In the genomic region with DNA sequence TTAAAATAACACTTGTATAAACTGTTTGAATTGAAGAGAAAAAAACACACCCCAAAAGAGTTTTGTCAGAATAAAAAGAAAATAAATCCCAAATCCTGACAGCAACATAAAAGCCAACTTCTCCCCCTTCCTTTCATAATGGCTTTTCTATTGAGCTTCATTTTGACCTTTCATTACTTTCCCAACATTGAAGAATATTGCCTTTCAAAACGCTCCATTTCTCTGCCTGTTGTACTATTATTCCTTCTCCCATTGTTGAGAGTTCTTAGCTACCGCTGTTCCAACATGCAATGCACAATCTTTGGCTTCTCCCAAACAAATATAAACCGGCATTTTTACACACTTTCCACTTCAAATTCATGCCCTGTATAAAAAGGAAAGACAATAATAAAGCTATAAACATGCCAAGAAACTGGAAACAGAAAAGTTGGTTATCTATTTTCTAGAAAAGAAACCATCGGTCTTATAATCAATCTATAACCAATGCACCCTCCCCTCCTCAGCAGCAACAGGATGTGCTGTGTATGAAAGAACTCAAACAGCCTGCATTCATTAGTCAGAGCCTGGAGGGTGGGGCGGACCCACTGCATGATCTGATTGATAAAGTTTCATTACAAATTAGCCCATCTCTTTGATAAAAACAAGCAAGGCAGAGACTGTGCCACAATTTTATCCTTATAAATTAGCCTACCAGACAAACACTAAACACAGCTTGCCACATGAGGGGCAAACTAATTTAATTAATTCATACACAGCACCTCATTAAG, we compare ENCODE assay signal across 18 cellular contexts.
DNase-seq lines count a peak whose midpoint lies in the region; ATAC-seq and TF ChIP-seq lines count a peak whose summit lies in the region.
"Had no signal": no experiment of that assay in that cellular context is flagged by ENCODE, and none has a peak within 500 bp of the region (broad histone marks: within the 10 kb centered on the region; RNA-seq: fewer than 3 reads in every experiment).

No MANE protein-coding gene starts in this region.

- intact Hi-C loops in right cardiac atrium (cut with DNase I) = no loop called here
- intact Hi-C loops in Right ventricle myocardium inferior (cut with DNase I) = no loop called here
- intact Hi-C loops in CD8-positive, alpha-beta T cell (cut with DNase I, micrococcal nuclease) = no loop called here
- intact Hi-C loops in natural killer cell (cut with micrococcal nuclease) = no loop called here

- H3K27ac Mint-ChIP-seq in chondrocyte (ENCODE audit: unreplicated experiment) (peak overlapping the region; percentile 84), nephron progenitor cell (peak overlapping the region; percentile 5), natural killer cell (no peak overlapping the region)
- H3K27ac Mint-ChIP-seq in CD8-positive, alpha-beta T cell = no peak overlapping the region
- H3K27ac Mint-ChIP-seq: activated CD8-positive, alpha-beta T cell treated with anti-CD3 and anti-CD28 coated beads for 36 hours; activated T-helper 2 cell treated with anti-CD3 and anti-CD28 coated beads, Interferon-gamma antibody, Interleukin-2, Interleukin-4, amounts not matched to agents 10 μg/mL and 5 μg/mL and 100 μg/mL, durations not matched to agents 14 hours and 24 hours and 36 hours; naive thymus-derived CD4-positive, alpha-beta T cell; stimulated activated effector memory CD8-positive, alpha-beta T cell treated with anti-CD3 and anti-CD28 coated beads, Interleukin-12 subunit alpha, Interleukin-12 subunit beta, amount 100 ng/mL, for 72 hours had no signal

- no peaks in the 10 kb centered on the region for H3K27me3 ChIP-seq in right cardiac atrium (ENCODE audit: control insufficient read depth, insufficient read depth)
- H3K27me3 ChIP-seq in CD8-positive, alpha-beta T cell (ENCODE audit: insufficient read depth, low read length) = no peaks in the 10 kb centered on the region
- H3K27me3 ChIP-seq: ascending aorta had no signal

- ATAC-seq in right cardiac atrium (no peak), Right ventricle myocardium inferior (no peak), GM18502 (IDR thresholded peaks at IDR 0.05; ENCODE audit: poor library complexity, unreplicated experiment) (no peak), natural killer cell (no peak)
- ATAC-seq in CD8-positive, alpha-beta T cell = no peak
- ATAC-seq: A549; activated CD8-positive, alpha-beta T cell treated with anti-CD3 and anti-CD28 coated beads for 36 hours; naive thymus-derived CD4-positive, alpha-beta T cell; stimulated activated effector memory CD8-positive, alpha-beta T cell treated with anti-CD3 and anti-CD28 coated beads, Interleukin-12 subunit alpha, Interleukin-12 subunit beta, amount 100 ng/mL, for 72 hours had no signal

- no peaks in the 10 kb centered on the region for H3K9me3 ChIP-seq in right cardiac atrium (ENCODE audit: control insufficient read depth, low read length)
- no peaks in the 10 kb centered on the region for H3K9me3 ChIP-seq in CD8-positive, alpha-beta T cell (ENCODE audit: low read length)
- H3K9me3 ChIP-seq: A549, ascending aorta had no signal

- no peak overlapping the region for H3K4me3 ChIP-seq in right cardiac atrium (ENCODE audit: low read length)
- H3K4me3 ChIP-seq in CD8-positive, alpha-beta T cell (ENCODE audit: low read depth, low read length) = no peak overlapping the region
- H3K4me3 ChIP-seq: A549, ascending aorta had no signal

- H3K36me3 Mint-ChIP-seq in chondrocyte (ENCODE audit: low read depth) = no peaks in the 10 kb centered on the region
- no peaks in the 10 kb centered on the region for H3K36me3 Mint-ChIP-seq in nephron progenitor cell (ENCODE audit: low read depth)
- H3K36me3 Mint-ChIP-seq in CD8-positive, alpha-beta T cell = no peaks in the 10 kb centered on the region
- no peaks in the 10 kb centered on the region for H3K36me3 Mint-ChIP-seq in natural killer cell
- H3K36me3 Mint-ChIP-seq: naive thymus-derived CD4-positive, alpha-beta T cell; stimulated activated effector memory CD8-positive, alpha-beta T cell treated with anti-CD3 and anti-CD28 coated beads, Interleukin-12 subunit alpha, Interleukin-12 subunit beta, amount 100 ng/mL, for 72 hours had no signal

- H3K9me3 Mint-ChIP-seq in chondrocyte (ENCODE audit: low read depth) = peaks cover 6% of the 10 kb centered on the region
- H3K9me3 Mint-ChIP-seq in nephron progenitor cell = no peaks in the 10 kb centered on the region
- H3K9me3 Mint-ChIP-seq in CD8-positive, alpha-beta T cell = peaks cover 6% of the 10 kb centered on the region
- H3K9me3 Mint-ChIP-seq in natural killer cell = peaks cover 2 to 7% of the 10 kb centered on the region in 2 donors
- H3K9me3 Mint-ChIP-seq: activated T-helper 2 cell treated with anti-CD3 and anti-CD28 coated beads, Interferon-gamma antibody, Interleukin-2, Interleukin-4, amounts not matched to agents 10 μg/mL and 5 μg/mL and 100 μg/mL, durations not matched to agents 14 hours and 24 hours and 36 hours; stimulated activated effector memory CD8-positive, alpha-beta T cell treated with anti-CD3 and anti-CD28 coated beads, Interleukin-12 subunit alpha, Interleukin-12 subunit beta, amount 100 ng/mL, for 72 hours had no signal

- TF ChIP-seq CTCF in chondrocyte (IDR thresholded peaks at IDR 0.05) (no peak), nephron progenitor cell (IDR thresholded peaks at IDR 0.05) (no peak), natural killer cell (IDR thresholded peaks at IDR 0.05) (no peak)
- no peak for TF ChIP-seq CTCF in CD8-positive, alpha-beta T cell (IDR thresholded peaks at IDR 0.05)

- H3K4me3 Mint-ChIP-seq in chondrocyte (ENCODE audit: unreplicated experiment) (peak overlapping the region; percentile 10), nephron progenitor cell (no peak overlapping the region), natural killer cell (no peak overlapping the region)
- no peak overlapping the region for H3K4me3 Mint-ChIP-seq in CD8-positive, alpha-beta T cell
- H3K4me3 Mint-ChIP-seq: activated CD8-positive, alpha-beta T cell treated with anti-CD3 and anti-CD28 coated beads for 36 hours; naive thymus-derived CD4-positive, alpha-beta T cell; stimulated activated effector memory CD8-positive, alpha-beta T cell treated with anti-CD3 and anti-CD28 coated beads, Interleukin-12 subunit alpha, Interleukin-12 subunit beta, amount 100 ng/mL, for 72 hours had no signal

- POLR2A ChIA-PET in CD8-positive, alpha-beta T cell (lab: Charles Lee) = no interaction called here

- peaks cover 50% of the 10 kb centered on the region for H3K4me1 Mint-ChIP-seq in chondrocyte (ENCODE audit: low read depth)
- H3K4me1 Mint-ChIP-seq in nephron progenitor cell = peaks cover 12% of the 10 kb centered on the region
- no peaks in the 10 kb centered on the region for H3K4me1 Mint-ChIP-seq in CD8-positive, alpha-beta T cell (ENCODE audit: low read depth)
- no peaks in the 10 kb centered on the region for H3K4me1 Mint-ChIP-seq in natural killer cell
- H3K4me1 Mint-ChIP-seq: naive thymus-derived CD4-positive, alpha-beta T cell; stimulated activated effector memory CD8-positive, alpha-beta T cell treated with anti-CD3 and anti-CD28 coated beads, Interleukin-12 subunit alpha, Interleukin-12 subunit beta, amount 100 ng/mL, for 72 hours had no signal

- DNase-seq in right cardiac atrium (peak in 1 of 3 donors; percentile 62), Right ventricle myocardium inferior (ENCODE audit: missing footprints) (no peak), chondrocyte (ENCODE audit: low spot score) (no peak), nephron progenitor cell (no peak), natural killer cell (no peak), NCI-H446 (lab: John Stamatoyannopoulos, UW) (no peak)
- DNase-seq in CD8-positive, alpha-beta T cell = no peak
- DNase-seq: activated CD8-positive, alpha-beta T cell treated with anti-CD3 and anti-CD28 coated beads for 36 hours; effector CD8-positive, alpha-beta T cell; naive thymus-derived CD4-positive, alpha-beta T cell; NCI-H2029; retina; stimulated activated CD4-positive, alpha-beta T cell treated with anti-CD3 and anti-CD28 coated beads, Interleukin-4, amount 100 ng/mL, for 4 hours had no signal

- H3K27ac ChIP-seq in right cardiac atrium (ENCODE audit: low read length) = peak overlapping the region; percentile 52
- H3K27ac ChIP-seq in CD8-positive, alpha-beta T cell (ENCODE audit: low read depth, low read length) = no peak overlapping the region
- H3K27ac ChIP-seq: A549 had no signal

- CTCF ChIA-PET in CD8-positive, alpha-beta T cell (lab: Charles Lee) = no interaction called here

- peaks cover 6% of the 10 kb centered on the region for H3K4me1 ChIP-seq in right cardiac atrium (ENCODE audit: control insufficient read depth, insufficient read depth, low read length)
- no peaks in the 10 kb centered on the region for H3K4me1 ChIP-seq in CD8-positive, alpha-beta T cell (ENCODE audit: insufficient read depth, low read length)
- H3K4me1 ChIP-seq: A549 had no signal

- no peaks in the 10 kb centered on the region for H3K27me3 Mint-ChIP-seq in chondrocyte (ENCODE audit: low read depth)
- peaks cover 3% of the 10 kb centered on the region for H3K27me3 Mint-ChIP-seq in nephron progenitor cell (ENCODE audit: low read depth, poor library complexity)
- no peaks in the 10 kb centered on the region for H3K27me3 Mint-ChIP-seq in CD8-positive, alpha-beta T cell (ENCODE audit: low read depth)
- peaks cover 0 to 2% of the 10 kb centered on the region in 2 donors for H3K27me3 Mint-ChIP-seq in natural killer cell (ENCODE audit: low read depth in 2 of 2)
- H3K27me3 Mint-ChIP-seq: activated CD8-positive, alpha-beta T cell treated with anti-CD3 and anti-CD28 coated beads for 36 hours had no signal

- no peaks in the 10 kb centered on the region for H3K36me3 ChIP-seq in CD8-positive, alpha-beta T cell (ENCODE audit: insufficient read depth, low read length)
- H3K36me3 ChIP-seq: ascending aorta had no signal

- 58% methylated on average over 5 of the region's 5 CpGs for WGBS in right cardiac atrium

Comparison
In these comparisons a context has a peak if more than half of its experiments do, and no peak if none do; other contexts are left out.
1. H3K27ac Mint-ChIP-seq: peak in chondrocyte (single experiment) and nephron progenitor cell (single experiment); none in CD8-positive, alpha-beta T cell (single experiment) and natural killer cell (0 of 2).